13 cellular contexts compared by ENCODE assay signal in genomic region chr17:43406676-43407645, GRCh38. TPM values are rescaled to one million over a fixed set of nuclear protein-coding genes. Genes with fewer than 3 reads are reported as not detected.
DNase-seq lines count a peak whose midpoint lies in the region; ATAC-seq, FAIRE-seq and TF ChIP-seq lines count a peak whose summit lies in the region.
"Had no signal": no experiment of that assay in that cellular context is flagged by ENCODE, and none has a peak within 500 bp of the region (broad histone marks: within the 10 kb centered on the region; RNA-seq: fewer than 3 reads in every experiment).

No MANE protein-coding gene starts in this region.

- TF ChIP-seq CTCF in K562 (IDR thresholded peaks at IDR 0.05 in 2 of 3, conservative IDR thresholded peaks at IDR 0.05 in 1 of 3; ENCODE audit: insufficient read depth in 2 of 3, low read depth in 1 of 3, low read length in 3 of 3) (no peak), keratinocyte (optimal IDR thresholded peaks at IDR 0.05 in 1 of 3, IDR thresholded peaks at IDR 0.05 in 1 of 3, conservative IDR thresholded peaks at IDR 0.05 in 1 of 3; ENCODE audit: extremely low read depth in 1 of 3, insufficient read depth in 2 of 3, low read length in 3 of 3) (peak in 1 of 3 experiments; percentile 21), A673 (conservative IDR thresholded peaks at IDR 0.05; ENCODE audit: low read depth, low read length) (no peak)

- no peak for TF ChIP-seq EP300 in K562 (IDR thresholded peaks at IDR 0.05; ENCODE audit: low read length)

- POLR2A ChIA-PET in K562 (lab: Yijun Ruan, JAX) (interaction anchor here (0.8 to 1.6 kb wide), 6 partner anchors 11 to 77 kb away, joined by 3 to 5 read pairs (median 3); partner anchors contain the start of gene DHX8), A673 (lab: Charles Lee; ENCODE audit: low non-redundant PET) (interaction anchor here (0.6 kb wide), 1 partner anchor 8 kb away, joined by 3 read pairs; the partner anchor contains the start of gene ARL4D)

- ATAC-seq in K562 (no peak), GM19351 (IDR thresholded peaks at IDR 0.05; ENCODE audit: unreplicated experiment) (no peak), GM18505 (IDR thresholded peaks at IDR 0.05; ENCODE audit: unreplicated experiment) (no peak)
- ATAC-seq: naive thymus-derived CD4-positive, alpha-beta T cell had no signal

- no peak overlapping the region for H3K27ac ChIP-seq in Karpas-422 (ENCODE audit: low read length)
- no peak overlapping the region for H3K27ac ChIP-seq in K562 (ENCODE audit: extremely low read depth, low read depth, low read length)
- no peak overlapping the region for H3K27ac ChIP-seq in keratinocyte (ENCODE audit: control insufficient read depth, insufficient read depth, low read length)
- H3K27ac ChIP-seq in A673 (ENCODE audit: low read depth, low read length, poor library complexity, severe bottlenecking) = no peak overlapping the region
- H3K27ac ChIP-seq: heart right ventricle had no signal

- H3K36me3 ChIP-seq in Karpas-422 (ENCODE audit: insufficient read depth, low read length) = no peaks in the 10 kb centered on the region
- H3K36me3 ChIP-seq in K562 (ENCODE audit: control insufficient read depth, insufficient read depth, low read length) = no peaks in the 10 kb centered on the region
- peaks cover 0 to 6% of the 10 kb centered on the region in 2 experiments for H3K36me3 ChIP-seq in keratinocyte (ENCODE audit: control insufficient read depth in 2 of 2, extremely low read depth in 1 of 2, insufficient read depth in 2 of 2, low read length in 2 of 2)
- no peaks in the 10 kb centered on the region for H3K36me3 ChIP-seq in A673 (ENCODE audit: insufficient read depth, low read length, poor library complexity, severe bottlenecking)
- H3K36me3 ChIP-seq: heart right ventricle had no signal

- dilution Hi-C loops in keratinocyte (cut with MboI; ENCODE audit: extremely low pct_ligation_motif_present, low sequenced_read_pairs) = no loop called here

- in situ Hi-C loops in K562 (cut with MboI) = no loop called here

- H2AFZ ChIP-seq in Karpas-422 (ENCODE audit: low read length) (no peak overlapping the region), K562 (ENCODE audit: low read depth, low read length) (no peak overlapping the region), keratinocyte (ENCODE audit: control insufficient read depth, low read length) (no peak overlapping the region)

- H3K9me3 ChIP-seq in Karpas-422 (ENCODE audit: low read length) = no peaks in the 10 kb centered on the region
- H3K9me3 ChIP-seq in K562 (replicated peaks; ENCODE audit: control insufficient read depth, insufficient read depth, low read depth, low read length) = no peaks in the 10 kb centered on the region
- no peaks in the 10 kb centered on the region for H3K9me3 ChIP-seq in keratinocyte (ENCODE audit: control insufficient read depth, low read depth, low read length)
- no peaks in the 10 kb centered on the region for H3K9me3 ChIP-seq in A673 (ENCODE audit: low read depth, low read length, poor library complexity, severe bottlenecking)
- H3K9me3 ChIP-seq: heart right ventricle had no signal

- H3K9me1 ChIP-seq in K562 (ENCODE audit: control insufficient read depth, insufficient read depth, low read length) (no peaks in the 10 kb centered on the region), keratinocyte (ENCODE audit: control insufficient read depth, extremely low read depth, insufficient read depth, low read length) (no peaks in the 10 kb centered on the region)

- H3K4me1 ChIP-seq in Karpas-422 (ENCODE audit: low read length) (no peaks in the 10 kb centered on the region), K562 (replicated peaks in 1 of 2; ENCODE audit: control insufficient read depth in 2 of 2, insufficient read depth in 2 of 2, low read length in 2 of 2) (peaks cover 0 to 8% of the 10 kb centered on the region in 2 experiments; a peak in 4 of 5 replicates), keratinocyte (ENCODE audit: control insufficient read depth, extremely low read depth, insufficient read depth, low read length) (peaks cover 30% of the 10 kb centered on the region), A673 (ENCODE audit: insufficient read depth, low read length, poor library complexity, severe bottlenecking) (peaks cover 18% of the 10 kb centered on the region)

- BruUV-seq in K562 (replicated peaks; lab: Mats Ljungman, UMichigan) = no TSS peak
- BruUV-seq in A673 (replicated peaks; lab: Mats Ljungman, UMichigan) = no TSS peak

- H4K20me1 ChIP-seq in Karpas-422 (ENCODE audit: insufficient read depth, low read depth, low read length) = no peaks in the 10 kb centered on the region
- H4K20me1 ChIP-seq in K562 (replicated peaks; ENCODE audit: control insufficient read depth, insufficient read depth, low read length) = peaks cover 5% of the 10 kb centered on the region
- H4K20me1 ChIP-seq in keratinocyte (ENCODE audit: control insufficient read depth, extremely low read depth, insufficient read depth, low read length) = no peaks in the 10 kb centered on the region

- WGBS in K562 (ENCODE audit: insufficient coverage, low coverage, missing lambda C conversion rate) = 21% methylated on average over 9 of the region's 10 CpGs

- no peaks in the 10 kb centered on the region for H3K9me2 ChIP-seq in Karpas-422 (replicated peaks; ENCODE audit: insufficient read depth, low read length)

- CTCF ChIA-PET in K562 (lab: Yijun Ruan, JAX; ENCODE audit: low intra/inter-chr PET ratio) = interaction anchor here (0.6 to 0.7 kb wide), 2 partner anchors 172 to 300 kb away, joined by 3 to 4 read pairs; no protein-coding TSS in a partner anchor
- CTCF ChIA-PET in A673 (lab: Charles Lee) = no interaction called here

- H3K27me3 ChIP-seq in Karpas-422 (ENCODE audit: low read length) (no peaks in the 10 kb centered on the region), K562 (ENCODE audit: control insufficient read depth in 2 of 2, insufficient read depth in 2 of 2, low read length in 2 of 2) (peaks cover 4 to 19% of the 10 kb centered on the region in 2 experiments; a peak in 2 of 5 replicates), keratinocyte (ENCODE audit: control insufficient read depth, extremely low read depth, insufficient read depth, low read length) (no peaks in the 10 kb centered on the region), A673 (replicated peaks; ENCODE audit: insufficient read depth, low read depth, low read length, poor library complexity) (no peaks in the 10 kb centered on the region)
- H3K27me3 ChIP-seq: heart right ventricle had no signal

- no peaks in the 10 kb centered on the region for H3K79me2 ChIP-seq in Karpas-422 (ENCODE audit: low read length)
- H3K79me2 ChIP-seq in K562 (ENCODE audit: control insufficient read depth, insufficient read depth, low read length) = no peaks in the 10 kb centered on the region
- peaks cover 5% of the 10 kb centered on the region for H3K79me2 ChIP-seq in keratinocyte (ENCODE audit: control insufficient read depth, insufficient read depth, low read length)

- H3K4me2 ChIP-seq in Karpas-422 (ENCODE audit: low read depth, low read length, poor library complexity, severe bottlenecking) (no peak overlapping the region), K562 (ENCODE audit: insufficient read depth, low read length) (no peak overlapping the region), keratinocyte (ENCODE audit: control insufficient read depth, extremely low read depth, insufficient read depth, low read depth, low read length) (peak overlapping the region; percentile 33)

- DNase-seq in A172 (ENCODE audit: low spot score) = peak; percentile 75
- peak; percentile 9 for DNase-seq in Karpas-422
- no peak for DNase-seq in K562 (ENCODE audit: extremely low read depth in 1 of 4, low spot score in 3 of 4)
- no peak for DNase-seq in keratinocyte (ENCODE audit: low read depth, low spot score)
- DNase-seq in germinal center (ENCODE audit: low spot score) = no peak
- DNase-seq in A673 (ENCODE audit: low spot score) = no peak
- DNase-seq: activated CD4-positive, alpha-beta T cell treated with anti-CD3 and anti-CD28 coated beads, Interleukin-2, amount 50 U/mL, for 4 hours; heart right ventricle; naive thymus-derived CD4-positive, alpha-beta T cell; NCI-H187; SHP77 treated with DMSO at 0.1 percent for 48 hours had no signal

- FAIRE-seq in K562 (lab: Jason Lieb, UNC) (no peak), keratinocyte (lab: Jason Lieb, UNC) (peak; percentile 70)

- intact Hi-C loops in K562 (cut with micrococcal nuclease) (no loop called here), A673 (cut with micrococcal nuclease; ENCODE audit: unreplicated experiment) (no loop called here)

- H3K9ac ChIP-seq in Karpas-422 (ENCODE audit: low read length) (no peak overlapping the region), K562 (ENCODE audit: insufficient read depth in 1 of 2, low read depth in 2 of 2, low read length in 2 of 2) (peak overlapping the region in 1 of 2 experiments; percentile 58; a peak in 1 of 4 replicates), keratinocyte (ENCODE audit: control insufficient read depth, extremely low read depth, insufficient read depth, low read length) (no peak overlapping the region)

- no peak for TF ChIP-seq RAD21 in K562 (CRISPR knock-in tag; conservative IDR thresholded peaks at IDR 0.05 in 1 of 2, IDR thresholded peaks at IDR 0.05 in 1 of 2)

- H3K4me3 ChIP-seq in Karpas-422 (ENCODE audit: low read length) = no peak overlapping the region
- H3K4me3 ChIP-seq in K562 = no peak overlapping the region
- H3K4me3 ChIP-seq in keratinocyte (ENCODE audit: control insufficient read depth in 2 of 3, extremely low read depth in 1 of 3, insufficient read depth in 2 of 3, low read depth in 1 of 3, low read length in 3 of 3) = no peak overlapping the region
- H3K4me3 ChIP-seq in A673 (ENCODE audit: low read depth, low read length, poor library complexity, severe bottlenecking) = no peak overlapping the region
- H3K4me3 ChIP-seq: heart right ventricle had no signal

- TF ChIP-seq POLR2A in K562 (conservative IDR thresholded peaks at IDR 0.05) (no peak), GM18505 (IDR thresholded peaks at IDR 0.05; ENCODE audit: borderline replicate concordance, extremely low read depth, insufficient read depth, insufficient read length) (no peak)

RNA-seq across cellular contexts. Expression of gene ARL4D, which starts 8.2 kb away (rescaled TPM):
- total RNA-seq in A172 (2014; rRNA removed; shearing (Covaris generic)) = 7.1 and 9.8 TPM in 2 replicates
- not detected in 2 replicates for total RNA-seq in Karpas-422 (2014; rRNA removed; shearing (Covaris generic); ENCODE audit: low replicate concordance)
- total RNA-seq in K562 (2011; cell fraction: chromatin; rRNA removed; ENCODE audit: low replicate concordance) = 0.26 and 0.72 TPM in 2 replicates
- total RNA-seq in K562 (2011; cell fraction: nucleolus; rRNA removed) = 0.50 and 0.92 TPM in 2 replicates
- total RNA-seq in K562 (2011; cell fraction: nucleoplasm; rRNA removed) = 0.38 and 0.73 TPM in 2 replicates
- total RNA-seq in K562 (2014; rRNA removed) (0.41 and 0.61 TPM in 2 replicates), K562 (2014; rRNA removed; fragmentation: Illumina TruSeq; extraction: Trizol) (0.16 and 0.18 TPM in 2 replicates), K562 (2015; rRNA removed; fragmentation: Illumina TruSeq; extraction: Trizol) (0.43 and 0.49 TPM in 2 replicates), K562 (2021) (0.47 and 0.53 TPM in 2 replicates), A673 (2021) (4.3 and 5.5 TPM in 2 replicates)
- polyA plus RNA-seq in K562 (2011; rRNA removed) (0.21 and 0.31 TPM in 2 replicates), K562 (2014; fragmentation: Illumina TruSeq; extraction: Trizol) (0.34 and 0.43 TPM in 2 replicates), K562 (2014; fragmentation: Nextera tagmentation; extraction: Ambion mirVana) (under 1 TPM in 1 of 2 experiments, not detected in 1; 0.07 TPM), K562 (2014; rRNA removed) (0.21 and 0.62 TPM in 2 replicates), keratinocyte (36.5 to 49.1 TPM (median 43.1 TPM) in 3 replicates)
- polyA plus RNA-seq in K562 (2011; cell fraction: cytosol; rRNA removed) = 0.40 and 0.41 TPM in 2 replicates
- 0.20 and 0.31 TPM in 2 replicates for polyA plus RNA-seq in K562 (2011; cell fraction: nucleus; rRNA removed)
- 0.64 and 1.6 TPM in 2 replicates for polyA plus RNA-seq in K562 (2012)
- 0.12 and 0.32 TPM in 2 replicates for polyA minus RNA-seq in K562 (2011; rRNA and poly(A)+ RNA removed)
- not detected in 2 replicates for polyA minus RNA-seq in K562 (2011; cell fraction: cytosol; rRNA and poly(A)+ RNA removed)
- 0.33 and 0.40 TPM in 2 replicates for polyA minus RNA-seq in K562 (2011; cell fraction: nucleus; rRNA and poly(A)+ RNA removed)
- 9.5 TPM for polyA plus RNA-seq in keratinocyte (2011; ENCODE audit: low read depth)
- polyA plus RNA-seq in keratinocyte (2011; cell fraction: cytosol; rRNA removed) = 28.9 and 46.0 TPM in 2 replicates
- polyA plus RNA-seq in keratinocyte (2011; cell fraction: nucleus; rRNA removed) = 61.6 and 68.3 TPM in 2 replicates
- 40.7 and 45.9 TPM in 2 replicates for polyA plus RNA-seq in keratinocyte (2012; ENCODE audit: low replicate concordance)
- polyA minus RNA-seq in keratinocyte = 21.7 to 43.7 TPM (median 36.6 TPM) in 3 replicates
- polyA minus RNA-seq in keratinocyte (2011; cell fraction: cytosol; rRNA and poly(A)+ RNA removed) = 32.8 TPM
- polyA minus RNA-seq in keratinocyte (2011; cell fraction: nucleus; rRNA and poly(A)+ RNA removed) = 26.6 and 27.1 TPM in 2 replicates

Comparison
In these comparisons a context has a peak if more than half of its experiments do, and no peak if none do; other contexts are left out.
1. DNase-seq: peak in A172 (single experiment) and Karpas-422 (single experiment); none in K562 (0 of 4), keratinocyte (single experiment), germinal center (single experiment) and A673 (single experiment).